ENCODE assay signal across 8 cellular contexts in genomic region chr14:46490150-46490769, GRCh38.
DNase-seq lines count a peak whose midpoint lies in the region; ATAC-seq, FAIRE-seq and TF ChIP-seq lines count a peak whose summit lies in the region.

No MANE protein-coding gene starts in this region.

- peak; percentile 11 for DNase-seq in GM12891 (ENCODE audit: insufficient read length, low spot score)
- DNase-seq in Jurkat, Clone E6-1 (ENCODE audit: low read depth, low spot score), result peak; percentile 42
- peak; percentile 22 for DNase-seq in choroid plexus epithelial cell (ENCODE audit: low read depth)
- no peak for DNase-seq in CD14-positive monocyte (ENCODE audit: low spot score)
- DNase-seq in CD4-positive, alpha-beta T cell, result no peak
- no peak for DNase-seq in cardiac septum (ENCODE audit: low spot score)

- H3K4me3 ChIP-seq in Jurkat, Clone E6-1 (ENCODE audit: low read length), result no peak overlapping the region
- no peak overlapping the region for H3K4me3 ChIP-seq in choroid plexus epithelial cell (ENCODE audit: low read depth, low read length)
- no peak overlapping the region for H3K4me3 ChIP-seq in gastroesophageal sphincter

- CTCF ChIA-PET in CD4-positive, alpha-beta T cell (lab: Charles Lee), result no interaction called here

- H3K27me3 Mint-ChIP-seq in CD14-positive monocyte (ENCODE audit: low read depth in 3 of 3), result no peaks in the 10 kb centered on the region
- no peaks in the 10 kb centered on the region for H3K27me3 Mint-ChIP-seq in CD4-positive, alpha-beta T cell

- no peak overlapping the region for H3K27ac Mint-ChIP-seq in CD14-positive monocyte
- no peak overlapping the region for H3K27ac Mint-ChIP-seq in CD4-positive, alpha-beta T cell

- no peaks in the 10 kb centered on the region for H3K36me3 Mint-ChIP-seq in CD14-positive monocyte
- H3K36me3 Mint-ChIP-seq in CD4-positive, alpha-beta T cell (ENCODE audit: low read depth), result no peaks in the 10 kb centered on the region

- peak; percentile 99 for ATAC-seq in GM21717 (IDR thresholded peaks at IDR 0.05; ENCODE audit: unreplicated experiment)
- no peak for ATAC-seq in gastroesophageal sphincter
- ATAC-seq in CD4-positive, alpha-beta T cell (ENCODE audit: poor library complexity), result no peak

- peaks cover 0 to 1% (median 0%) of the 10 kb centered on the region in 7 donors for H3K9me3 Mint-ChIP-seq in CD14-positive monocyte
- peaks cover 8% of the 10 kb centered on the region for H3K9me3 Mint-ChIP-seq in CD4-positive, alpha-beta T cell

- no peaks in the 10 kb centered on the region for H3K9me3 ChIP-seq in gastroesophageal sphincter
- no peaks in the 10 kb centered on the region for H3K9me3 ChIP-seq in CD4-positive, alpha-beta T cell (ENCODE audit: control insufficient read depth, low read length)

- intact Hi-C loops in CD14-positive monocyte (cut with micrococcal nuclease), result no loop called here
- intact Hi-C loops in CD4-positive, alpha-beta T cell (cut with DNase I, micrococcal nuclease), result no loop called here
- intact Hi-C loops in cardiac septum (cut with DNase I), result no loop called here

- POLR2A ChIA-PET in CD4-positive, alpha-beta T cell (lab: Charles Lee), result no interaction called here

- TF ChIP-seq EP300 in gastroesophageal sphincter (IDR thresholded peaks at IDR 0.05), result no peak

- WGBS in gastroesophageal sphincter (ENCODE audit: low coverage in 1 of 2), 2 donors, result 79 to 94% methylated on average over 2 of the region's 2 CpGs

- no peak overlapping the region for H3K27ac ChIP-seq in gastroesophageal sphincter
- H3K27ac ChIP-seq in CD4-positive, alpha-beta T cell (ENCODE audit: low read depth, low read length), result no peak overlapping the region

- TF ChIP-seq CTCF in choroid plexus epithelial cell (conservative IDR thresholded peaks at IDR 0.05; ENCODE audit: low read depth, low read length), result peak; percentile 48
- no peak for TF ChIP-seq CTCF in CD14-positive monocyte (IDR thresholded peaks at IDR 0.05)
- no peak for TF ChIP-seq CTCF in gastroesophageal sphincter (IDR thresholded peaks at IDR 0.05)
- TF ChIP-seq CTCF in CD4-positive, alpha-beta T cell (IDR thresholded peaks at IDR 0.05), result no peak

- peak; percentile 80 for FAIRE-seq in GM12891 (lab: Jason Lieb, UNC)

- no peaks in the 10 kb centered on the region for H3K4me1 Mint-ChIP-seq in CD14-positive monocyte
- no peaks in the 10 kb centered on the region for H3K4me1 Mint-ChIP-seq in CD4-positive, alpha-beta T cell (ENCODE audit: low read depth)

- H3K27me3 ChIP-seq in gastroesophageal sphincter, result no peaks in the 10 kb centered on the region
- H3K27me3 ChIP-seq in CD4-positive, alpha-beta T cell (ENCODE audit: control insufficient read depth, insufficient read depth, low read length), result no peaks in the 10 kb centered on the region

- H3K4me1 ChIP-seq in gastroesophageal sphincter, result no peaks in the 10 kb centered on the region

- TF ChIP-seq POLR2A in GM12891 (IDR thresholded peaks at IDR 0.05; ENCODE audit: low read depth, low read length) (no peak), gastroesophageal sphincter (IDR thresholded peaks at IDR 0.05) (no peak)

- H3K36me3 ChIP-seq in gastroesophageal sphincter, result no peaks in the 10 kb centered on the region

- H3K4me3 Mint-ChIP-seq in CD14-positive monocyte, result no peak overlapping the region
- H3K4me3 Mint-ChIP-seq in CD4-positive, alpha-beta T cell, result no peak overlapping the region

TF ChIP-seq in GM12891, 5 proteins besides CTCF, POLR2A, EP300 and RAD21:
- TF ChIP-seq POLR2AphosphoS5 (IDR thresholded peaks at IDR 0.05; ENCODE audit: low read depth, low read length) (no peak), TAF1 (IDR thresholded peaks at IDR 0.05; ENCODE audit: low read depth, low read length) (no peak), POU2F2 (IDR thresholded peaks at IDR 0.05; ENCODE audit: low read depth, low read length) (no peak), SPI1 (IDR thresholded peaks at IDR 0.05; ENCODE audit: low read depth, low read length) (no peak), PAX5 (IDR thresholded peaks at IDR 0.05; ENCODE audit: insufficient read depth, low read length, severe bottlenecking) (no peak)

Comparison
In these comparisons a context has a peak if more than half of its experiments do, and no peak if none do; other contexts are left out.
1. DNase-seq: peak in GM12891 (single experiment), Jurkat, Clone E6-1 (single experiment) and choroid plexus epithelial cell (single experiment); none in CD14-positive monocyte (single experiment), CD4-positive, alpha-beta T cell (0 of 10) and cardiac septum (single experiment).